8 cellular contexts compared by ENCODE assay signal in the genomic region with DNA sequence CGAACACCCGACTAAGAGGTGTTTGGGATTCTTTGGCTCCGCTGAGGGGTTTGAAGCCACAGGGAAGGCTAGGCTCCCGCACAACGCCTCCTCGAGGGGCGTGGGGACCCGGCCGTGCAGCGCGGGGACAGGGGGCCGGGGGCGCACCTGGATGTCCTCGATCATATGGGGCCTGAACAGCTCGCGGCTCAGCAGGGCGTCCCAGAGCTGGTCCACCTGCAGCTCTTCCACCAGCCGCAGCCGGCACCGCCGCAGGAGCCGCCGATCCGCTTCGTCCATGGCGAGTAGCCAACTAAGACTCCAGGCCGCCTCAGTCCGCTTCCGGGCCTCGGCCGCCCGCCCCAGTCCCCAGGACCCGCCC. TPM values are rescaled to one million over a fixed set of nuclear protein-coding genes. Genes with fewer than 3 reads are reported as not detected.
DNase-seq lines count a peak whose midpoint lies in the region; ATAC-seq and TF ChIP-seq lines count a peak whose summit lies in the region.

A gene (minus strand): TSS at position 294 of the 361 bp plus-strand sequence. CDS start 15 bp downstream, at position 279.

- H3K36me3 ChIP-seq in KOPT-K1 (ENCODE audit: insufficient read depth, low read length), result no peaks in the 10 kb centered on the region
- H3K36me3 ChIP-seq in breast epithelium, result no peaks in the 10 kb centered on the region
- no peaks in the 10 kb centered on the region for H3K36me3 ChIP-seq in lower lobe of right lung
- no peaks in the 10 kb centered on the region for H3K36me3 ChIP-seq in upper lobe of right lung

- H3K4me3 ChIP-seq in breast epithelium, result peak within 1 kb of the TSS; percentile 77 to 94 (median 93)
- peak within 1 kb of the TSS; percentile 83 for H3K4me3 ChIP-seq in lower lobe of right lung
- H3K4me3 ChIP-seq in upper lobe of right lung, result peak within 1 kb of the TSS; percentile 75

- TF ChIP-seq POLR2A in breast epithelium (IDR thresholded peaks at IDR 0.05), result no peak

- DNase-seq in DMS 273 (lab: John Stamatoyannopoulos, UW; ENCODE audit: unreplicated experiment) (peak; percentile 89), breast epithelium (ENCODE audit: low spot score in 2 of 2) (no peak), lower lobe of right lung (no peak), upper lobe of right lung (no peak), NCI-H1417 treated with DMSO at 0.1 percent for 48 hours (lab: John Stamatoyannopoulos, UW) (no peak), NCI-H1092 (lab: John Stamatoyannopoulos, UW) (no peak), LoVo (ENCODE audit: low spot score) (no peak)

- no peak for ATAC-seq in lower lobe of right lung
- ATAC-seq in upper lobe of right lung, result no peak

- H3K27ac ChIP-seq in KOPT-K1 (ENCODE audit: low read depth, low read length, poor library complexity, severe bottlenecking), result peak within 1 kb of the TSS; percentile 65
- H3K27ac ChIP-seq in breast epithelium, result peak within 1 kb of the TSS; percentile 96 to 97
- peak within 1 kb of the TSS; percentile 94 for H3K27ac ChIP-seq in lower lobe of right lung
- H3K27ac ChIP-seq in upper lobe of right lung, result peak within 1 kb of the TSS; percentile 94

- H3K4me1 ChIP-seq in breast epithelium, result peaks cover 0 to 11% of the 10 kb centered on the region in 2 donors
- H3K4me1 ChIP-seq in lower lobe of right lung, result peaks cover 37% of the 10 kb centered on the region
- H3K4me1 ChIP-seq in upper lobe of right lung, result peaks cover 27% of the 10 kb centered on the region

- no peaks in the 10 kb centered on the region for H3K27me3 ChIP-seq in breast epithelium
- H3K27me3 ChIP-seq in lower lobe of right lung (ENCODE audit: low read depth), result no peaks in the 10 kb centered on the region
- no peaks in the 10 kb centered on the region for H3K27me3 ChIP-seq in upper lobe of right lung

- H3K9me3 ChIP-seq in KOPT-K1 (ENCODE audit: insufficient read depth, low read length, poor library complexity, severe bottlenecking), result no peaks in the 10 kb centered on the region
- no peaks in the 10 kb centered on the region for H3K9me3 ChIP-seq in breast epithelium
- no peaks in the 10 kb centered on the region for H3K9me3 ChIP-seq in lower lobe of right lung
- no peaks in the 10 kb centered on the region for H3K9me3 ChIP-seq in upper lobe of right lung

- TF ChIP-seq CTCF in breast epithelium (IDR thresholded peaks at IDR 0.05), result no peak
- no peak for TF ChIP-seq CTCF in lower lobe of right lung (IDR thresholded peaks at IDR 0.05)
- no peak for TF ChIP-seq CTCF in upper lobe of right lung (IDR thresholded peaks at IDR 0.05)

- intact Hi-C loops in breast epithelium (cut with DNase I; ENCODE audit: low total_unique reads) (no loop called here), lower lobe of right lung (cut with DNase I) (no loop called here), upper lobe of right lung (cut with DNase I) (no loop called here)

RNA-seq across cellular contexts. Expression of the gene that starts here (rescaled TPM):
- total RNA-seq in breast epithelium, result 10 to 100 TPM; 12.5 to 15.8 (median 13.4) TPM
- 16.4 TPM for total RNA-seq in lower lobe of right lung
- 11.7 TPM for total RNA-seq in upper lobe of right lung
